1 cellular context compared by ENCODE assay signal in genomic region chr18:5294113-5294617, GRCh38.
TF ChIP-seq lines count a peak whose summit lies in the region.

No MANE protein-coding gene starts in this region.

TF ChIP-seq in IMR-90, 13 proteins besides CTCF, POLR2A, EP300 and RAD21:
- TF ChIP-seq, protein P1, sequence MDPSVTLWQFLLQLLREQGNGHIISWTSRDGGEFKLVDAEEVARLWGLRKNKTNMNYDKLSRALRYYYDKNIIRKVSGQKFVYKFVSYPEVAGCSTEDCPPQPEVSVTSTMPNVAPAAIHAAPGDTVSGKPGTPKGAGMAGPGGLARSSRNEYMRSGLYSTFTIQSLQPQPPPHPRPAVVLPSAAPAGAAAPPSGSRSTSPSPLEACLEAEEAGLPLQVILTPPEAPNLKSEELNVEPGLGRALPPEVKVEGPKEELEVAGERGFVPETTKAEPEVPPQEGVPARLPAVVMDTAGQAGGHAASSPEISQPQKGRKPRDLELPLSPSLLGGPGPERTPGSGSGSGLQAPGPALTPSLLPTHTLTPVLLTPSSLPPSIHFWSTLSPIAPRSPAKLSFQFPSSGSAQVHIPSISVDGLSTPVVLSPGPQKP (IDR thresholded peaks at IDR 0.05; ENCODE audit: borderline replicate concordance, low read depth, low read length): no peak
- TF ChIP-seq NFE2L2 (IDR thresholded peaks at IDR 0.05; ENCODE audit: low read depth, low read length) (no peak), MAZ (IDR thresholded peaks at IDR 0.05; ENCODE audit: borderline replicate concordance, low read depth, low read length) (no peak), MAFK (IDR thresholded peaks at IDR 0.05; ENCODE audit: low read depth, low read length) (no peak), RFX5 (IDR thresholded peaks at IDR 0.05; ENCODE audit: low read depth, low read length) (no peak), FOS (IDR thresholded peaks at IDR 0.05; ENCODE audit: low read depth, low read length) (no peak), MXI1 (IDR thresholded peaks at IDR 0.05; ENCODE audit: borderline replicate concordance, low read depth, low read length) (no peak), CHD1 (IDR thresholded peaks at IDR 0.05; ENCODE audit: low read depth, low read length) (no peak), BHLHE40 (IDR thresholded peaks at IDR 0.05; ENCODE audit: low read depth, low read length) (no peak), CEBPB (IDR thresholded peaks at IDR 0.05; ENCODE audit: low read depth, low read length) (no peak), RCOR1 (IDR thresholded peaks at IDR 0.05; ENCODE audit: insufficient replicate concordance, low read length) (no peak), SMC3 (IDR thresholded peaks at IDR 0.05; ENCODE audit: low read depth, low read length) (no peak)
- TF ChIP-seq, protein P2, sequence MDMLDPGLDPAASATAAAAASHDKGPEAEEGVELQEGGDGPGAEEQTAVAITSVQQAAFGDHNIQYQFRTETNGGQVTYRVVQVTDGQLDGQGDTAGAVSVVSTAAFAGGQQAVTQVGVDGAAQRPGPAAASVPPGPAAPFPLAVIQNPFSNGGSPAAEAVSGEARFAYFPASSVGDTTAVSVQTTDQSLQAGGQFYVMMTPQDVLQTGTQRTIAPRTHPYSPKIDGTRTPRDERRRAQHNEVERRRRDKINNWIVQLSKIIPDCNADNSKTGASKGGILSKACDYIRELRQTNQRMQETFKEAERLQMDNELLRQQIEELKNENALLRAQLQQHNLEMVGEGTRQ (IDR thresholded peaks at IDR 0.05; ENCODE audit: low read depth, low read length): no peak
